11 cellular contexts compared by ENCODE assay signal in genomic region chr7:95324396-95324795, GRCh38. TPM values are rescaled to one million over a fixed set of nuclear protein-coding genes. Genes with fewer than 3 reads are reported as not detected.
DNase-seq lines count a peak whose midpoint lies in the region; ATAC-seq lines count a peak whose summit lies in the region.
"Had no signal": no experiment of that assay in that cellular context is flagged by ENCODE, and none has a peak within 500 bp of the region (broad histone marks: within the 10 kb centered on the region; RNA-seq: fewer than 3 reads in every experiment).

Gene PON1 (minus strand): TSS chr7:95324532. CDS start chr7:95324475, 57 bp downstream.

- intact Hi-C loops in Right ventricle myocardium superior (cut with DNase I): no loop called here

- DNase-seq in T-helper 17 cell (peak in 2 of 3 donors; percentile 28 to 39), mucosa of gallbladder (ENCODE audit: low spot score) (peak; percentile 19), GDM1 (lab: John Stamatoyannopoulos, UW) (no peak), NCI-H1092 treated with DMSO at 0.1 percent for 48 hours (lab: John Stamatoyannopoulos, UW) (no peak), Right ventricle myocardium superior (no peak)

- H3K27ac Mint-ChIP-seq in T-helper 17 cell: no peak within 1 kb of the TSS

- peaks cover 2% of the 10 kb centered on the region for H3K36me3 Mint-ChIP-seq in T-helper 17 cell (ENCODE audit: low read depth)

- H3K27me3 Mint-ChIP-seq in T-helper 17 cell: peaks cover 13% of the 10 kb centered on the region

- H3K9me3 ChIP-seq in T-helper 17 cell (ENCODE audit: control insufficient read depth, low read length, poor library complexity, severe bottlenecking): no peaks in the 10 kb centered on the region
- H3K9me3 ChIP-seq: upper lobe of left lung had no signal

- H3K4me1 Mint-ChIP-seq in T-helper 17 cell: peaks cover 3% of the 10 kb centered on the region

- ATAC-seq in GM19023 (IDR thresholded peaks at IDR 0.05; ENCODE audit: unreplicated experiment) (peak; percentile 74), HG02943 (IDR thresholded peaks at IDR 0.05; ENCODE audit: low read depth, unreplicated experiment) (peak; percentile 62), T-helper 17 cell (peak; percentile 93), HG02763 (IDR thresholded peaks at IDR 0.05; ENCODE audit: unreplicated experiment) (no peak), Right ventricle myocardium superior (ENCODE audit: poor library complexity) (no peak)

- peak within 1 kb of the TSS; percentile 47 for H3K4me3 Mint-ChIP-seq in T-helper 17 cell

RNA-seq across cellular contexts. Expression of gene PON1, which starts in this region (rescaled TPM):
- not detected for total RNA-seq in T-helper 17 cell
- 8.9 TPM for total RNA-seq in mucosa of gallbladder
- not detected for total RNA-seq in Right ventricle myocardium superior
- total RNA-seq: cardiac muscle cell; T-helper 1 cell treated with Interleukin-12 subunit alpha and Interleukin-12 subunit beta and Interleukin-4 antibody, amounts not matched to agents 30 ng/mL and 1 ng/mL, for 36 hours had no signal

Comparison
In these comparisons a context has a peak if more than half of its experiments do, and no peak if none do; other contexts are left out.
1. Peak in DNase-seq and ATAC-seq in T-helper 17 cell; RNA of the gene not detected or under 1 TPM.
2. ATAC-seq: peak in GM19023 (single experiment) and HG02943 (single experiment); none in HG02763 (single experiment) and Right ventricle myocardium superior (single experiment).